In genomic region chr7:151897201-151897711, GRCh38 we compare ENCODE assay signal across 10 cellular contexts. TPM values are rescaled to one million over a fixed set of nuclear protein-coding genes. Genes with fewer than 3 reads are reported as not detected.
A peak's percentile ranks its signal among the peaks of the same experiment; 100 is the strongest.
DNase-seq lines count a peak whose midpoint lies in the region; ATAC-seq and TF ChIP-seq lines count a peak whose summit lies in the region.
"Had no signal": no experiment of that assay in that cellular context is flagged by ENCODE, and none has a peak within 500 bp of the region (broad histone marks: within the 10 kb centered on the region; RNA-seq: fewer than 3 reads in every experiment).

No MANE protein-coding gene starts in this region.

- H3F3A ChIP-seq in neural cell (ENCODE audit: insufficient read depth, low read length, poor library complexity, severe bottlenecking): no peaks in the 10 kb centered on the region

- peak; percentile 52 for TF ChIP-seq RAD21 in neural cell (conservative IDR thresholded peaks at IDR 0.05)

- ATAC-seq in GM21390 (IDR thresholded peaks at IDR 0.05; ENCODE audit: unreplicated experiment): no peak
- ATAC-seq in HG03039 (IDR thresholded peaks at IDR 0.05; ENCODE audit: unreplicated experiment): no peak
- ATAC-seq: activated naive CD8-positive, alpha-beta T cell treated with anti-CD3 and anti-CD28 coated beads, Interleukin-2, amount 50 U/mL, for 24 hours had no signal

- peak overlapping the region; percentile 6 for H3K4me3 ChIP-seq in neural cell (ENCODE audit: low read length)

- H3K36me3 ChIP-seq in neural cell (ENCODE audit: insufficient read depth, low read length): no peaks in the 10 kb centered on the region

- H2AFZ ChIP-seq in neural cell (ENCODE audit: low read depth, low read length): peak overlapping the region; percentile 2

- peak; percentile 48 for TF ChIP-seq CTCF in neural cell (IDR thresholded peaks at IDR 0.05; ENCODE audit: poor library complexity, severe bottlenecking)

- H3K4me2 ChIP-seq in neural cell (ENCODE audit: low read length): no peak overlapping the region

- H3K9ac ChIP-seq in neural cell (ENCODE audit: low read length): peak overlapping the region; percentile 57

- no peaks in the 10 kb centered on the region for H3K9me3 ChIP-seq in neural cell (ENCODE audit: low read length)

- no peaks in the 10 kb centered on the region for H3K9me2 ChIP-seq in neural cell (ENCODE audit: insufficient read depth, low read length)

- H3K79me2 ChIP-seq in neural cell (replicated peaks; ENCODE audit: insufficient read depth, low read length): no peaks in the 10 kb centered on the region

- no peaks in the 10 kb centered on the region for H4K20me1 ChIP-seq in neural cell (ENCODE audit: insufficient read depth)

- intact Hi-C loops in head of caudate nucleus (cut with DNase I): no loop called here

- TF ChIP-seq EP300 in neural cell (conservative IDR thresholded peaks at IDR 0.05; ENCODE audit: poor library complexity, severe bottlenecking): no peak

- DNase-seq in ELF-1 (ENCODE audit: low read depth, low spot score) (peak; percentile 77), NCI-H526 (lab: John Stamatoyannopoulos, UW) (peak; percentile 43 to 63), head of caudate nucleus (peak in 40 of 42 donors; percentile 35 to 90 (median 64)), middle frontal gyrus (ENCODE audit: extremely low spot score, low spot score) (no peak), pons (ENCODE audit: low spot score) (no peak)
- DNase-seq: activated naive CD8-positive, alpha-beta T cell treated with anti-CD3 and anti-CD28 coated beads, Interleukin-2, amount 50 U/mL, for 24 hours; CD4-positive, CD25-positive, alpha-beta regulatory T cell had no signal

- peak overlapping the region; percentile 72 for H3K27ac ChIP-seq in neural cell (ENCODE audit: low read length)

- no peaks in the 10 kb centered on the region for H3K27me3 ChIP-seq in neural cell (ENCODE audit: insufficient read depth, low read depth, low read length)

TF ChIP-seq in neural cell, 6 proteins besides CTCF, POLR2A, EP300 and RAD21:
- TF ChIP-seq SMC3 (conservative IDR thresholded peaks at IDR 0.05; ENCODE audit: poor library complexity) (peak; percentile 52), POLR2AphosphoS5 (IDR thresholded peaks at IDR 0.05) (peak; percentile 62), MXI1 (conservative IDR thresholded peaks at IDR 0.05; ENCODE audit: poor library complexity, severe bottlenecking) (no peak), REST (IDR thresholded peaks at IDR 0.05; ENCODE audit: borderline replicate concordance) (no peak), EZH2 (IDR thresholded peaks at IDR 0.05; ENCODE audit: borderline replicate concordance, insufficient read depth, low read length, poor library complexity, severe bottlenecking) (no peak), TAF1 (IDR thresholded peaks at IDR 0.05; ENCODE audit: low read depth) (no peak)

RNA-seq across cellular contexts. Expression of gene PRKAG2, which starts 20.3 kb away (rescaled TPM):
- 22.7 and 22.9 TPM in 2 replicates for polyA plus RNA-seq in neural cell
- 23.0 and 27.5 TPM in 2 replicates for polyA minus RNA-seq in neural cell

RNA-seq across cellular contexts. Expression of gene GALNTL5, which starts 59.0 kb away (rescaled TPM):
- polyA plus RNA-seq in neural cell: not detected in 2 replicates
- not detected in 2 replicates for polyA minus RNA-seq in neural cell
- polyA plus RNA-seq: CD4-positive, CD25-positive, alpha-beta regulatory T cell had no signal

Comparison
In these comparisons a context has a peak if more than half of its experiments do, and no peak if none do; other contexts are left out.
1. DNase-seq: peak in ELF-1 (single experiment), NCI-H526 (2 of 2) and head of caudate nucleus (40 of 42); none in middle frontal gyrus (single experiment) and pons (single experiment).